8 cellular contexts compared by ENCODE assay signal in the genomic region with DNA sequence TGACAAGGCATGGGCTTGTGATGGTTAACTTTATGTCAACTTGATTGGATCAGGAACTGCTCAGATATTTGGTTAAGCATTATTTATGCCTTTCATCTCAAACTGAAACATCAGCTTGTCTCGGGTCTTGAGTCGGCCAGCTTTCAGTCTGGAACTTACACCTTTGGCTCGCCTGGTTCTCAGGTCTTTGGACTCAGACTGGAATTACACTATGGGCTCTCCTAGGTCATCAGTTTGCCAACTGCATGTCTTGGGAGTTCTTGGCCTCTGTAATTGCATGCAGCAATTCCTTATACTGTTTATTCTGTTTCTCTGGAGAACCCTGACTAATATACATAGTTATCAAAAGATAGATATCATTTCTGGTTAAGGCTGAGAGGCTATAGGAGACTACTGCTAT.
"Had no signal": no experiment of that assay in that cellular context is flagged by ENCODE, and none has a peak within 500 bp of the region (broad histone marks: within the 10 kb centered on the region; RNA-seq: fewer than 3 reads in every experiment).

No MANE protein-coding gene starts in this region.

- H3K4me1 Mint-ChIP-seq: GM23338 had no signal

- H3K4me3 Mint-ChIP-seq: GM23338, H9 had no signal

- H3K4me3 ChIP-seq: GM23248, GM23338, HAP-1 had no signal

- H3K36me3 ChIP-seq: HAP-1 had no signal

- H3K4me2 ChIP-seq: GM23338 had no signal

- ATAC-seq: GM23338, HCT116 had no signal

- H3K9ac ChIP-seq: GM23248 had no signal

- H2AFZ ChIP-seq: GM23248, GM23338 had no signal

- H3K27ac Mint-ChIP-seq: GM23338, H9 had no signal

- DNase-seq: GM23248, GOT3, H7, H9, HCEC 1CT had no signal

- H3K27ac ChIP-seq: GM23248 had no signal
